Comparison of ENCODE assay signal across 11 cellular contexts in the genomic region with DNA sequence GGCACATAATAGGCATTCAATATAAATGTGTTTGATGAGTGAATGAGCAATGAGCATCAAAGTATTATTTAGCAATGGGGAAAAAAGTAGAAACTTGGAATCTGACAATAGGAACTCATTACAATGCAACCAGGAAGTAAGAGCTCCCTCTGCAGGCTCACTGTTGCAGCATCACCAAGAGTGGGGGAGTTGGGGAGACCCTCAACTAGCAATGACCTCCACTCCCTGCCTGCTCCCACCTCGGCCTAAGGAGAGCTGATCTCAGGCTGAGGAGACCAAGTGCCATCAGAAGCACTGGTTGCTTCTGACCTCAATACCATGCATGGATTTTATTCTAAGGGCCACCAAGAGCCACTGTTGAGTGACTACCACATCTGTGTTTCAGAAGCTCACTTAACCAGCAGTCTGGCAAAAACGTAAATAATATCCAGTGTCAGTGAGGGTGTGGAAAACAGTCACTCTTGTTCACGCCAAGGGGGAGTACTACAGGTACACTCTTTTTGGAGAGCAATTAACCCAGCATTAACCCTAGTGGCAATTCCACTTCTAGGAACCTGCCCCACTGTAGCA. TPM values are rescaled to one million over a fixed set of nuclear protein-coding genes. Genes with fewer than 3 reads are reported as not detected.
DNase-seq lines count a peak whose midpoint lies in the region; ATAC-seq and TF ChIP-seq lines count a peak whose summit lies in the region.
"Had no signal": no experiment of that assay in that cellular context is flagged by ENCODE, and none has a peak within 500 bp of the region (broad histone marks: within the 10 kb centered on the region; RNA-seq: fewer than 3 reads in every experiment).

No MANE protein-coding gene starts in this region.

- H3K4me2 ChIP-seq in OCI-LY7 (ENCODE audit: low read length) (peak overlapping the region; percentile 43; the same call in 1 of the 2 replicates), fibroblast of lung (ENCODE audit: extremely low read depth, insufficient read depth, low read length) (no peak overlapping the region)

- H4K20me1 ChIP-seq in OCI-LY7 (ENCODE audit: insufficient read depth, low read length) (peaks cover 38% of the 10 kb centered on the region), fibroblast of lung (ENCODE audit: control insufficient read depth, extremely low read depth, insufficient read depth, low read length) (peaks cover 7% of the 10 kb centered on the region)

- peak overlapping the region in 4 of 8 donors; percentile 52 to 74 (median 72) for H3K27ac Mint-ChIP-seq in CD8-positive, alpha-beta memory T cell
- H3K27ac Mint-ChIP-seq: activated CD4-positive, alpha-beta T cell treated with anti-CD3 and anti-CD28 coated beads, Interleukin-2, amount 10 ng/mL, durations not matched to agents 7 days and 5 days had no signal

- 82% methylated on average over 3 of the region's 3 CpGs for WGBS in right cardiac atrium
- WGBS in spleen, 5 donors, result 69 to 84% (median 81%) methylated on average over 3 of the region's 3 CpGs

- H3K27ac ChIP-seq in cardiac muscle cell (no peak overlapping the region), right cardiac atrium (ENCODE audit: low read length) (no peak overlapping the region), OCI-LY7 (ENCODE audit: low read depth, low read length, poor library complexity, severe bottlenecking) (no peak overlapping the region), fibroblast of lung (ENCODE audit: insufficient read depth, low read length) (no peak overlapping the region), spleen (no peak overlapping the region)
- H3K27ac ChIP-seq in CD8-positive, alpha-beta memory T cell (ENCODE audit: low read depth, low read length), result no peak overlapping the region
- H3K27ac ChIP-seq: coronary artery had no signal

- H3K4me3 ChIP-seq in cardiac muscle cell (no peak overlapping the region), right cardiac atrium (ENCODE audit: low read length) (no peak overlapping the region), OCI-LY7 (ENCODE audit: low read depth, low read length, poor library complexity, severe bottlenecking) (no peak overlapping the region), fibroblast of lung (replicated peaks in 1 of 4; ENCODE audit: control extremely low read depth in 1 of 4, insufficient read depth in 1 of 4, low read depth in 3 of 4, low read length in 4 of 4) (no peak overlapping the region), spleen (no peak overlapping the region)
- H3K4me3 ChIP-seq in CD8-positive, alpha-beta memory T cell (ENCODE audit: low read length), result no peak overlapping the region
- H3K4me3 ChIP-seq: coronary artery had no signal

- H3K27me3 Mint-ChIP-seq in CD8-positive, alpha-beta memory T cell, result no peaks in the 10 kb centered on the region
- H3K27me3 Mint-ChIP-seq: activated CD4-positive, alpha-beta T cell treated with anti-CD3 and anti-CD28 coated beads, Interleukin-2, amount 10 ng/mL, durations not matched to agents 7 days and 5 days had no signal

- no TSS peak for BruUV-seq in OCI-LY7 (replicated peaks; lab: Mats Ljungman, UMichigan)

- no peak overlapping the region for H2AFZ ChIP-seq in OCI-LY7 (ENCODE audit: low read length)
- no peak overlapping the region for H2AFZ ChIP-seq in fibroblast of lung (ENCODE audit: low read length)

- no peak overlapping the region for H3K4me3 Mint-ChIP-seq in CD8-positive, alpha-beta memory T cell
- H3K4me3 Mint-ChIP-seq: activated CD4-positive, alpha-beta T cell treated with anti-CD3 and anti-CD28 coated beads, Interleukin-2, amount 10 ng/mL, durations not matched to agents 7 days and 5 days had no signal

- ATAC-seq in right cardiac atrium, result no peak
- no peak for ATAC-seq in HG02852 (IDR thresholded peaks at IDR 0.05; ENCODE audit: unreplicated experiment)
- no peak for ATAC-seq in HG02981 (IDR thresholded peaks at IDR 0.05; ENCODE audit: unreplicated experiment)

- H3K27me3 ChIP-seq in cardiac muscle cell (no peaks in the 10 kb centered on the region), right cardiac atrium (ENCODE audit: control insufficient read depth, insufficient read depth) (no peaks in the 10 kb centered on the region), fibroblast of lung (ENCODE audit: control insufficient read depth, insufficient read depth, low read length) (no peaks in the 10 kb centered on the region), spleen (replicated peaks in 1 of 7) (no peaks in the 10 kb centered on the region)
- no peaks in the 10 kb centered on the region for H3K27me3 ChIP-seq in CD8-positive, alpha-beta memory T cell (ENCODE audit: insufficient read depth, low read length, poor library complexity, severe bottlenecking)

- peaks cover 0 to 15% (median 1%) of the 10 kb centered on the region in 3 donors for H3K36me3 Mint-ChIP-seq in CD8-positive, alpha-beta memory T cell

- POLR2A ChIA-PET in OCI-LY7 (lab: Charles Lee), result interaction anchor here (0.6 to 1.9 kb wide), 4 partner anchors 27 to 1280 kb away, joined by 3 to 5 read pairs (median 4); no protein-coding TSS in a partner anchor
- POLR2A ChIA-PET in CD8-positive, alpha-beta memory T cell (lab: Charles Lee), result no interaction called here

- peaks cover 58 to 84% (median 77%) of the 10 kb centered on the region in 3 donors for H3K4me1 Mint-ChIP-seq in CD8-positive, alpha-beta memory T cell

- CTCF ChIA-PET in OCI-LY7 (lab: Charles Lee; ENCODE audit: unreplicated experiment), result no interaction called here
- CTCF ChIA-PET in CD8-positive, alpha-beta memory T cell (lab: Charles Lee), result interaction anchor here (0.9 to 1.8 kb wide), 6 partner anchors 9 to 187 kb away, joined by 3 to 6 read pairs (median 3); no protein-coding TSS in a partner anchor

- no peaks in the 10 kb centered on the region for H3K9me2 ChIP-seq in OCI-LY7 (ENCODE audit: insufficient read depth, low read length)

- no peak for TF ChIP-seq POLR2A in spleen (IDR thresholded peaks at IDR 0.05)

- H3K79me2 ChIP-seq in OCI-LY7 (ENCODE audit: insufficient read depth, low read depth, low read length) (peaks cover 98% of the 10 kb centered on the region), fibroblast of lung (ENCODE audit: control insufficient read depth, insufficient read depth, low read length) (peaks cover 92% of the 10 kb centered on the region)

- no peaks in the 10 kb centered on the region for H3K9me3 Mint-ChIP-seq in CD8-positive, alpha-beta memory T cell
- H3K9me3 Mint-ChIP-seq: activated CD4-positive, alpha-beta T cell treated with anti-CD3 and anti-CD28 coated beads, Interleukin-2, amount 10 ng/mL, durations not matched to agents 7 days and 5 days had no signal

- H3K4me1 ChIP-seq in cardiac muscle cell (ENCODE audit: low read depth), result peaks cover 45% of the 10 kb centered on the region
- H3K4me1 ChIP-seq in right cardiac atrium (ENCODE audit: control insufficient read depth, insufficient read depth, low read length), result peaks cover 47% of the 10 kb centered on the region
- H3K4me1 ChIP-seq in OCI-LY7 (ENCODE audit: insufficient read depth, low read length, poor library complexity, severe bottlenecking), result peaks cover 60% of the 10 kb centered on the region
- peaks cover 18% of the 10 kb centered on the region for H3K4me1 ChIP-seq in fibroblast of lung (ENCODE audit: control insufficient read depth, extremely low read depth, insufficient read depth, low read length)
- H3K4me1 ChIP-seq in spleen, result peaks cover 7 to 96% (median 62%) of the 10 kb centered on the region in 6 donors
- peaks cover 20% of the 10 kb centered on the region for H3K4me1 ChIP-seq in CD8-positive, alpha-beta memory T cell (ENCODE audit: insufficient read depth, low read length)

- intact Hi-C loops in right cardiac atrium (cut with DNase I) (no loop called here), OCI-LY7 (cut with micrococcal nuclease; ENCODE audit: unreplicated experiment) (no loop called here), spleen (cut with DNase I; ENCODE audit: low total_unique reads) (no loop called here)

- TF ChIP-seq CTCF in cardiac muscle cell (IDR thresholded peaks at IDR 0.05; ENCODE audit: low read depth, low read length) (peak; percentile 68), OCI-LY7 (conservative IDR thresholded peaks at IDR 0.05; ENCODE audit: low read length) (peak; percentile 94), fibroblast of lung (conservative IDR thresholded peaks at IDR 0.05 in 1 of 2, IDR thresholded peaks at IDR 0.05 in 1 of 2; ENCODE audit: low read depth in 1 of 2, low read length in 2 of 2) (peak; percentile 38 to 58), spleen (IDR thresholded peaks at IDR 0.05 in 8 of 11, conservative IDR thresholded peaks at IDR 0.05 in 3 of 11) (peak in 5 of 11 experiments; percentile 14 to 40 (median 35))

- no peak overlapping the region for H3K9ac ChIP-seq in fibroblast of lung (ENCODE audit: insufficient read depth, low read length)

- peak in 1 of 2 donors; percentile 15 for DNase-seq in cardiac muscle cell (ENCODE audit: low read depth in 1 of 2, low spot score in 1 of 2)
- DNase-seq in right cardiac atrium, result no peak
- peak; percentile 34 for DNase-seq in OCI-LY7 (ENCODE audit: low spot score)
- DNase-seq in fibroblast of lung (ENCODE audit: low read depth in 2 of 2), result no peak
- DNase-seq in spleen, result peak; percentile 43
- no peak for DNase-seq in CD8-positive, alpha-beta memory T cell
- DNase-seq: activated CD4-positive, alpha-beta T cell treated with anti-CD3 and anti-CD28 coated beads, Interleukin-2, amount 10 ng/mL, durations not matched to agents 7 days and 5 days; NCI-H187 had no signal

- H3K9me3 ChIP-seq in cardiac muscle cell (ENCODE audit: low read depth), result no peaks in the 10 kb centered on the region
- H3K9me3 ChIP-seq in right cardiac atrium (ENCODE audit: control insufficient read depth, low read length), result no peaks in the 10 kb centered on the region
- H3K9me3 ChIP-seq in OCI-LY7 (ENCODE audit: low read length), result no peaks in the 10 kb centered on the region
- no peaks in the 10 kb centered on the region for H3K9me3 ChIP-seq in fibroblast of lung (ENCODE audit: control insufficient read depth, insufficient read depth, low read depth, low read length)
- no peaks in the 10 kb centered on the region for H3K9me3 ChIP-seq in spleen
- H3K9me3 ChIP-seq in CD8-positive, alpha-beta memory T cell (ENCODE audit: low read length), result no peaks in the 10 kb centered on the region

- H3K36me3 ChIP-seq in cardiac muscle cell (no peaks in the 10 kb centered on the region), OCI-LY7 (ENCODE audit: insufficient read depth, low read length) (peaks cover 46% of the 10 kb centered on the region), fibroblast of lung (ENCODE audit: control insufficient read depth, insufficient read depth, low read length) (peaks cover 12% of the 10 kb centered on the region), spleen (peaks cover 0 to 28% (median 3%) of the 10 kb centered on the region in 6 donors)
- peaks cover 5% of the 10 kb centered on the region for H3K36me3 ChIP-seq in CD8-positive, alpha-beta memory T cell (ENCODE audit: insufficient read depth, low read length)

RNA-seq across cellular contexts. Expression of a gene that starts 8.0 kb away (rescaled TPM):
- total RNA-seq in cardiac muscle cell, result 205 and 314 TPM in 2 replicates
- 347 and 397 TPM in 2 replicates for polyA plus RNA-seq in cardiac muscle cell
- total RNA-seq in right cardiac atrium, result 100 to 1,000 TPM; 325 to 357 (median 335) TPM
- polyA plus RNA-seq in right cardiac atrium, result 393 TPM
- 143 and 157 TPM in 2 replicates for total RNA-seq in OCI-LY7 (2014; rRNA removed; shearing (Covaris generic))
- total RNA-seq in OCI-LY7 (2022), result 247 and 253 TPM in 2 replicates
- total RNA-seq in fibroblast of lung, result 239 and 281 TPM in 2 replicates
- polyA plus RNA-seq in fibroblast of lung, result 202 and 244 TPM in 2 replicates
- polyA plus RNA-seq in fibroblast of lung (2012), result 246 and 278 TPM in 2 replicates
- polyA minus RNA-seq in fibroblast of lung (ENCODE audit: low replicate concordance), result 97.4 and 123 TPM in 2 replicates
- total RNA-seq in spleen, result 100 to 1,000 TPM in 1 of 7 donors, 10 to 100 TPM in 6; 69.2 to 100 (median 86.4) TPM
- polyA plus RNA-seq in spleen, result 10 to 100 TPM; 53.3 to 84.0 (median 76.2) TPM
- 100 to 1,000 TPM; 409 to 422 TPM for total RNA-seq in CD8-positive, alpha-beta memory T cell
- polyA plus RNA-seq in CD8-positive, alpha-beta memory T cell, result 92.8 TPM

RNA-seq across cellular contexts. Expression of a gene that starts 28.3 kb away (rescaled TPM):
- total RNA-seq in cardiac muscle cell (58.5 and 64.5 TPM in 2 replicates), right cardiac atrium (10 to 100 TPM; 25.8 to 32.0 (median 28.7) TPM), OCI-LY7 (2022) (32.2 and 39.2 TPM in 2 replicates), fibroblast of lung (31.8 and 43.1 TPM in 2 replicates), spleen (10 to 100 TPM; 25.4 to 49.6 (median 28.6) TPM)
- polyA plus RNA-seq in cardiac muscle cell (87.8 and 88.6 TPM in 2 replicates), right cardiac atrium (29.6 TPM), fibroblast of lung (87.2 and 111 TPM in 2 replicates), spleen (10 to 100 TPM; 28.1 to 28.8 (median 28.4) TPM)
- 32.5 and 46.4 TPM in 2 replicates for total RNA-seq in OCI-LY7 (2014; rRNA removed; shearing (Covaris generic))
- polyA plus RNA-seq in fibroblast of lung (2012), result 52.1 and 65.5 TPM in 2 replicates
- polyA minus RNA-seq in fibroblast of lung (ENCODE audit: low replicate concordance), result 7.4 and 25.0 TPM in 2 replicates
- 10 to 100 TPM; 21.7 to 21.8 TPM for total RNA-seq in CD8-positive, alpha-beta memory T cell
- 25.4 TPM for polyA plus RNA-seq in CD8-positive, alpha-beta memory T cell

Comparison
In these comparisons a context has a peak if more than half of its experiments do, and no peak if none do; other contexts are left out.
1. DNase-seq: peak in OCI-LY7 (single experiment) and spleen (single experiment); none in right cardiac atrium (0 of 3), fibroblast of lung (0 of 2) and CD8-positive, alpha-beta memory T cell (0 of 5).